Comparison of ENCODE assay signal across 24 cellular contexts in genomic region chr16:70768205-70768580, GRCh38. TPM values are rescaled to one million over a fixed set of nuclear protein-coding genes. Genes with fewer than 3 reads are reported as not detected.
DNase-seq lines count a peak whose midpoint lies in the region; ATAC-seq and TF ChIP-seq lines count a peak whose summit lies in the region.
"Had no signal": no experiment of that assay in that cellular context is flagged by ENCODE, and none has a peak within 500 bp of the region (broad histone marks: within the 10 kb centered on the region; RNA-seq: fewer than 3 reads in every experiment).

No MANE protein-coding gene starts in this region.

- no peaks in the 10 kb centered on the region; the same call in 1 of the 2 replicates for H3K27me3 Mint-ChIP-seq in HFFc6 (ENCODE audit: insufficient read depth)
- H3K27me3 Mint-ChIP-seq in nephron progenitor cell (ENCODE audit: low read depth, poor library complexity) = peaks cover 3% of the 10 kb centered on the region
- H3K27me3 Mint-ChIP-seq: activated T-cell treated with anti-CD3 and anti-CD28 coated beads, Interleukin-2, amount 50 U/mL, for 24 hours; CD4-positive, alpha-beta T cell; naive B cell; stimulated activated naive CD8-positive, alpha-beta T cell treated with anti-CD3 and anti-CD28 coated beads, Interleukin-15, Interleukin-2, amounts not matched to agents 100 ng/mL and 50 ng/mL, for 24 hours had no signal

- H3K4me3 ChIP-seq in esophagus (ENCODE audit: low read depth in 1 of 2, low read length in 2 of 2) (no peak overlapping the region), ascending aorta (no peak overlapping the region)
- H3K4me3 ChIP-seq: lung, SJCRH30 had no signal

- ATAC-seq in omental fat pad (ENCODE audit: low FRiP score) = no peak
- ATAC-seq in GM18867 (IDR thresholded peaks at IDR 0.05; ENCODE audit: unreplicated experiment) = no peak

- peak overlapping the region; percentile 54; the same call in 1 of the 2 replicates for H3K4me3 Mint-ChIP-seq in HFFc6
- H3K4me3 Mint-ChIP-seq in nephron progenitor cell = no peak overlapping the region
- H3K4me3 Mint-ChIP-seq: activated naive CD4-positive, alpha-beta T cell treated with anti-CD3 and anti-CD28 coated beads for 36 hours; activated T-cell treated with anti-CD3 and anti-CD28 coated beads, Interleukin-2, amount 50 U/mL, for 24 hours; CD4-positive, alpha-beta T cell; naive B cell; stimulated activated naive CD8-positive, alpha-beta T cell treated with anti-CD3 and anti-CD28 coated beads, Interleukin-15, Interleukin-2, amounts not matched to agents 100 ng/mL and 50 ng/mL, for 24 hours had no signal

- no peaks in the 10 kb centered on the region for H3K9me3 ChIP-seq in esophagus (ENCODE audit: control insufficient read depth in 2 of 2, insufficient read depth in 1 of 2, low read depth in 1 of 2, low read length in 1 of 2)
- H3K9me3 ChIP-seq in ascending aorta = no peaks in the 10 kb centered on the region
- H3K9me3 ChIP-seq: SJCRH30 had no signal

- intact Hi-C loops in ascending aorta (cut with DNase I) = no loop called here

- H3K36me3 ChIP-seq in esophagus (ENCODE audit: control insufficient read depth in 2 of 2, insufficient read depth in 2 of 2, low read length in 1 of 2) = peaks cover 5 to 11% of the 10 kb centered on the region in 2 donors
- H3K36me3 ChIP-seq in ascending aorta = peaks cover 3 to 16% of the 10 kb centered on the region in 2 donors
- H3K36me3 ChIP-seq: SJCRH30 had no signal

- WGBS in esophagus, 2 donors = 39 to 56% methylated on average over 5 of the region's 5 CpGs

- TF ChIP-seq CTCF in HFFc6 (IDR thresholded peaks at IDR 0.05) (no peak), nephron progenitor cell (IDR thresholded peaks at IDR 0.05) (no peak), ascending aorta (IDR thresholded peaks at IDR 0.05) (no peak), omental fat pad (IDR thresholded peaks at IDR 0.05) (no peak)

- H3K27ac ChIP-seq in esophagus (ENCODE audit: low read depth in 2 of 2, low read length in 1 of 2) (peak overlapping the region; percentile 72 to 84), ascending aorta (no peak overlapping the region)
- H3K27ac ChIP-seq: SJCRH30 had no signal

- H3K9me3 Mint-ChIP-seq in HFFc6 (no peaks in the 10 kb centered on the region), nephron progenitor cell (no peaks in the 10 kb centered on the region)
- H3K9me3 Mint-ChIP-seq: activated naive CD4-positive, alpha-beta T cell treated with anti-CD3 and anti-CD28 coated beads for 36 hours; activated T-cell treated with anti-CD3 and anti-CD28 coated beads, Interleukin-2, amount 50 U/mL, for 24 hours; CD4-positive, alpha-beta T cell; naive B cell; stimulated activated naive CD8-positive, alpha-beta T cell treated with anti-CD3 and anti-CD28 coated beads, Interleukin-15, Interleukin-2, amounts not matched to agents 100 ng/mL and 50 ng/mL, for 24 hours had no signal

- H3K4me1 ChIP-seq in esophagus (ENCODE audit: control insufficient read depth in 2 of 2, insufficient read depth in 2 of 2, low read length in 1 of 2) (peaks cover 0 to 17% of the 10 kb centered on the region in 2 donors), ascending aorta (peaks cover 0 to 5% of the 10 kb centered on the region in 2 donors)

- H3K36me3 Mint-ChIP-seq in HFFc6 (ENCODE audit: low read depth) (peaks cover 14% of the 10 kb centered on the region), nephron progenitor cell (ENCODE audit: low read depth) (peaks cover 7% of the 10 kb centered on the region)

- H3K27me3 ChIP-seq in esophagus (ENCODE audit: control insufficient read depth in 1 of 2, insufficient read depth in 2 of 2, low read length in 2 of 2) (no peaks in the 10 kb centered on the region), ascending aorta (no peaks in the 10 kb centered on the region)
- H3K27me3 ChIP-seq: SJCRH30 had no signal

- peaks cover 45% of the 10 kb centered on the region for H3K4me1 Mint-ChIP-seq in HFFc6 (ENCODE audit: low read depth)
- H3K4me1 Mint-ChIP-seq in nephron progenitor cell = peaks cover 11% of the 10 kb centered on the region
- H3K4me1 Mint-ChIP-seq: naive B cell had no signal

- H3K27ac Mint-ChIP-seq in HFFc6 = peak overlapping the region; percentile 94
- peak overlapping the region; percentile 59 for H3K27ac Mint-ChIP-seq in nephron progenitor cell
- H3K27ac Mint-ChIP-seq: activated naive CD4-positive, alpha-beta T cell treated with anti-CD3 and anti-CD28 coated beads for 36 hours; activated T-cell treated with anti-CD3 and anti-CD28 coated beads, Interleukin-2, amount 50 U/mL, for 24 hours; CD4-positive, alpha-beta T cell; stimulated activated naive CD8-positive, alpha-beta T cell treated with anti-CD3 and anti-CD28 coated beads, Interleukin-15, Interleukin-2, amounts not matched to agents 100 ng/mL and 50 ng/mL, for 24 hours had no signal

- DNase-seq in A172 (ENCODE audit: low spot score) = peak; percentile 56
- DNase-seq in HFFc6 = no peak
- DNase-seq in nephron progenitor cell = no peak
- DNase-seq in ascending aorta (ENCODE audit: low spot score in 2 of 2) = no peak
- no peak for DNase-seq in omental fat pad (ENCODE audit: low spot score)
- no peak for DNase-seq in HT-29 (ENCODE audit: low spot score)
- DNase-seq: ACHN; activated CD4-positive, alpha-beta T cell treated with anti-CD3 and anti-CD28 coated beads, Interleukin-2, amount 50 U/mL, for 4 hours; activated naive CD4-positive, alpha-beta T cell treated with anti-CD3 and anti-CD28 coated beads for 36 hours; activated T-cell treated with anti-CD3 and anti-CD28 coated beads, Interleukin-2, amount 50 U/mL, for 24 hours; CD4-positive, alpha-beta T cell; DMS79; effector memory CD4-positive, alpha-beta T cell; hippocampal formation; naive B cell; NCI-H1105 treated with DMSO at 0.1 percent for 48 hours; NCI-H526; SJCRH30; stimulated activated CD4-positive, alpha-beta T cell treated with anti-CD3 and anti-CD28 coated beads, Interleukin-2, amount 100 ng/mL, for 24 hours; T-helper 2 cell had no signal

RNA-seq across cellular contexts. Expression of gene VAC14, which starts 32.8 kb away (rescaled TPM):
- 58.8 and 66.5 TPM in 2 replicates for total RNA-seq in A172 (2014; rRNA removed; shearing (Covaris generic))
- total RNA-seq in HFFc6 (2021; fragmentation: NEBNext Ultra II Directional; extraction: Animal tissue kit (Norgen Biotek cat#: 25700)) = 10 to 100 TPM; 34.5 to 45.5 (median 37.6) TPM
- polyA plus RNA-seq in esophagus = 10 to 100 TPM; 24.8 to 31.3 TPM
- total RNA-seq in ascending aorta (75.1 TPM), omental fat pad (10 to 100 TPM; 24.0 to 44.1 (median 35.0) TPM)
- 92.3 and 109 TPM in 2 replicates for total RNA-seq in HT-29 (2014; rRNA removed; shearing (Covaris generic))

Comparison
In these comparisons a context has a peak if more than half of its experiments do, and no peak if none do; other contexts are left out.
1. H3K27ac ChIP-seq: peak in esophagus (2 of 2); none in ascending aorta (0 of 2).